In genomic region chr4:8911311-8912088, GRCh38 we compare ENCODE assay signal across 1 cellular context.
TF ChIP-seq lines count a peak whose summit lies in the region.

No MANE protein-coding gene starts in this region.

TF ChIP-seq in H1, 55 proteins besides CTCF, POLR2A, EP300 and RAD21 (continued from another document):
- no peak for TF ChIP-seq CHD7 (IDR thresholded peaks at IDR 0.05; ENCODE audit: insufficient replicate concordance, low read length)
- TF ChIP-seq BCL11A (IDR thresholded peaks at IDR 0.05; ENCODE audit: low read depth in 2 of 2, low read length in 2 of 2), result no peak
- TF ChIP-seq, protein P1, sequence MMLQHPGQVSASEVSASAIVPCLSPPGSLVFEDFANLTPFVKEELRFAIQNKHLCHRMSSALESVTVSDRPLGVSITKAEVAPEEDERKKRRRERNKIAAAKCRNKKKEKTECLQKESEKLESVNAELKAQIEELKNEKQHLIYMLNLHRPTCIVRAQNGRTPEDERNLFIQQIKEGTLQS (IDR thresholded peaks at IDR 0.05; ENCODE audit: insufficient read depth, low read depth, low read length), result no peak
- TF ChIP-seq RBBP5 (IDR thresholded peaks at IDR 0.05; ENCODE audit: borderline replicate concordance, low read depth, low read length), result no peak
- no peak for TF ChIP-seq SAP30 (IDR thresholded peaks at IDR 0.05; ENCODE audit: insufficient read depth, insufficient replicate concordance, low read length)
- no peak for TF ChIP-seq CHD1 (IDR thresholded peaks at IDR 0.05; ENCODE audit: low read depth, low read length)
- no peak for TF ChIP-seq ZNF274 (IDR thresholded peaks at IDR 0.05; ENCODE audit: borderline replicate concordance, extremely low read depth, low read length)
- TF ChIP-seq RNF2 (IDR thresholded peaks at IDR 0.05; ENCODE audit: borderline replicate concordance, low read depth, low read length, missing control alignments, poor library complexity, severe bottlenecking), result no peak
- TF ChIP-seq SP2 (IDR thresholded peaks at IDR 0.05; ENCODE audit: low read length), result no peak
TF ChIP-seq in H1: peak in this region for 0.
